ENCODE assay signal across 30 cellular contexts in genomic region chr1:172275478-172275877, GRCh38.
"Had no signal": no experiment of that assay in that cellular context is flagged by ENCODE, and none has a peak within 500 bp of the region (broad histone marks: within the 10 kb centered on the region; RNA-seq: fewer than 3 reads in every experiment).

No MANE protein-coding gene starts in this region.

- H3K27ac ChIP-seq: esophagus muscularis mucosa, foreskin keratinocyte, heart left ventricle, ovary, prostate gland, sigmoid colon, upper lobe of left lung, WERI-Rb-1 had no signal

- H3K27me3 ChIP-seq: esophagus muscularis mucosa, foreskin keratinocyte, heart left ventricle, ovary, sigmoid colon, upper lobe of left lung had no signal

- H3K4me3 ChIP-seq: esophagus muscularis mucosa, heart left ventricle, ovary, prostate gland, sigmoid colon, smooth muscle cell, upper lobe of left lung had no signal

- DNase-seq: activated CD4-positive, alpha-beta T cell treated with anti-CD3 and anti-CD28 coated beads for 48 hours; activated CD4-positive, alpha-beta T cell treated with anti-CD3 and anti-CD28 coated beads, Interleukin-2, amount 50 U/mL, for 48 hours; activated CD8-positive, alpha-beta memory T cell treated with anti-CD3 and anti-CD28 coated beads for 24 hours; activated gamma-delta T cell treated with Interleukin-2 at 50 U/mL for 16 hours; activated naive CD4-positive, alpha-beta T cell treated with anti-CD3 and anti-CD28 coated beads, Interleukin-2, amount 50 U/mL, for 16 hours; amniotic stem cell; effector CD4-positive, alpha-beta T cell; foreskin keratinocyte; heart left ventricle; left ventricle myocardium superior; mammary epithelial cell; midbrain; naive thymus-derived CD4-positive, alpha-beta T cell; ovary; retina; sigmoid colon; stimulated activated CD4-positive, alpha-beta T cell treated with anti-CD3 and anti-CD28 coated beads, Interleukin-1b, Interleukin-23, amount 100 ng/mL, for 48 hours; stimulated activated CD4-positive, alpha-beta T cell treated with anti-CD3 and anti-CD28 coated beads, Interleukin-4, amount 100 ng/mL, for 4 hours; stimulated activated CD8-positive, alpha-beta memory T cell treated with anti-CD3 and anti-CD28 coated beads, Interleukin-4, amount 100 ng/mL, for 48 hours; stimulated activated naive CD8-positive, alpha-beta T cell treated with anti-CD3 and anti-CD28 coated beads, Interleukin-15, amount 100 ng/mL, for 72 hours; substantia nigra; T-cell; upper lobe of left lung; WERI-Rb-1 had no signal

- H3K4me1 ChIP-seq: foreskin keratinocyte, prostate gland had no signal

- H3K9me3 ChIP-seq: esophagus muscularis mucosa, heart left ventricle, ovary, prostate gland, sigmoid colon, upper lobe of left lung had no signal

- ATAC-seq: activated CD4-positive, CD25-positive, alpha-beta regulatory T cell treated with anti-CD3 and anti-CD28 coated beads, Interleukin-2, amount 50 U/mL, for 24 hours; foreskin keratinocyte; heart left ventricle; left ventricle myocardium superior; naive thymus-derived CD4-positive, alpha-beta T cell; stimulated activated memory B cell treated with anti-CD40 and anti-IgM and Interleukin-4, amounts not matched to agents 10 μg/mL and 1 μg/mL and 100 μg/mL, for 72 hours; stimulated activated naive CD8-positive, alpha-beta T cell treated with anti-CD3 and anti-CD28 coated beads, Interleukin-15, amount 100 ng/mL, for 72 hours; T-cell had no signal

- FAIRE-seq: bronchial epithelial cell had no signal

- H3K36me3 ChIP-seq: esophagus muscularis mucosa, heart left ventricle, ovary, prostate gland, sigmoid colon, upper lobe of left lung, WERI-Rb-1 had no signal
